In genomic region chr4:88569944-88570455, GRCh38 we compare ENCODE assay signal across 1 cellular context.
TF ChIP-seq lines count a peak whose summit lies in the region.

No MANE protein-coding gene starts in this region.

TF ChIP-seq in IMR-90, 13 proteins besides CTCF, POLR2A, EP300 and RAD21 (continued from another document):
- TF ChIP-seq, protein P1, sequence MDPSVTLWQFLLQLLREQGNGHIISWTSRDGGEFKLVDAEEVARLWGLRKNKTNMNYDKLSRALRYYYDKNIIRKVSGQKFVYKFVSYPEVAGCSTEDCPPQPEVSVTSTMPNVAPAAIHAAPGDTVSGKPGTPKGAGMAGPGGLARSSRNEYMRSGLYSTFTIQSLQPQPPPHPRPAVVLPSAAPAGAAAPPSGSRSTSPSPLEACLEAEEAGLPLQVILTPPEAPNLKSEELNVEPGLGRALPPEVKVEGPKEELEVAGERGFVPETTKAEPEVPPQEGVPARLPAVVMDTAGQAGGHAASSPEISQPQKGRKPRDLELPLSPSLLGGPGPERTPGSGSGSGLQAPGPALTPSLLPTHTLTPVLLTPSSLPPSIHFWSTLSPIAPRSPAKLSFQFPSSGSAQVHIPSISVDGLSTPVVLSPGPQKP (IDR thresholded peaks at IDR 0.05; ENCODE audit: borderline replicate concordance, low read depth, low read length) = no peak
- no peak for TF ChIP-seq RCOR1 (IDR thresholded peaks at IDR 0.05; ENCODE audit: insufficient replicate concordance, low read length)
- no peak for TF ChIP-seq CEBPB (IDR thresholded peaks at IDR 0.05; ENCODE audit: low read depth, low read length)
- TF ChIP-seq NFE2L2 (IDR thresholded peaks at IDR 0.05; ENCODE audit: low read depth, low read length) = no peak
- TF ChIP-seq FOS (IDR thresholded peaks at IDR 0.05; ENCODE audit: low read depth, low read length) = no peak
- no peak for TF ChIP-seq RFX5 (IDR thresholded peaks at IDR 0.05; ENCODE audit: low read depth, low read length)
- no peak for TF ChIP-seq BHLHE40 (IDR thresholded peaks at IDR 0.05; ENCODE audit: low read depth, low read length)
- no peak for TF ChIP-seq CHD1 (IDR thresholded peaks at IDR 0.05; ENCODE audit: low read depth, low read length)
- TF ChIP-seq USF2 (IDR thresholded peaks at IDR 0.05; ENCODE audit: low read depth, low read length) = no peak
- TF ChIP-seq MAFK (IDR thresholded peaks at IDR 0.05; ENCODE audit: low read depth, low read length) = no peak
